In the genomic region with DNA sequence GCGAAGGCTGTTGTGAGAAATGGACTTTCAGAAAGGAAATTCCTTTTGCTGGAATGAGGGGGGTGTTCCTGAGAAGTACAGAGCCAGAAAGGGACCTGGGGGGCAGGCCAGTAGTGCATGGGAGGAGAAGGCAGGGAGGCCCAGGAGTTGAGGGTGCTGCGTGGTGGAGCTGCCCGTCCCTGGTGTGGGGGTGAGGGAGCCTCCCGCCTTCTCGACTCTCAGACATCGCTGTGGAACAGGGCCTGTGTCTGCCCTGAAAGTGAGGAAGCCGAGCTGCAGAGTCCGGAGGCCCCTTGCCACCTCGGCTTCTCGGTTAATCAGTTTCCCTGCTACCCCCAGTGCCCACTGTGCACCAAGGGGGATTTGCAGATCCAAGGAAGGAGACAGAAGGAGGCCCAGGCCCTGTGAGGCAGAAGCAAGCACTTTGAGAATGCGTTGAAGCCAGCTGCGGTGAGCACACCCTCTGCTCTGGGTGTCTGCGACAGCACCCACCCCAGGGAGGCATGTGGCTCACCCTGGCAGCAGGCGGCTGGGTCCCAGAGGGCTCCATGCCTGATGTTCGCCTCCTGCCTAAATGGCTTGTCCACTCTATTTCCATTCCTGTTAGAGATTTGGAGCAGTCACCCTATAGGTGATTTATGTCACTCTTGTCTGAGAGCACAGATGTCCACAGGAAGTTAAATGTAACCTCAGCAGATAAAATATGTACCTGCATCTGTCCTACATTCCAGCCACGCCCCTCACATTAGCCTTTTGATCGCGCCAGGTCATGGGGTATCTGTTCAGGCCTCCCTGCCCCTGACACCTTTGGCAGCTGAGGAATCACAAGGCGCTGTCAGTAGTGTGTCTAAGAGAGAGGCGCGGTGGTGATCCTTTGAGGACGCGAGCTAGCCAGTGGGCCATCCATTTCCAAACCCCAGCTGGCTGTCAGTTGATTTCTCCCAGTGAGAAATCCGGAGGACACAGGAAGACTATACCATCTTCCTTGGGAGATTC, we compare ENCODE assay signal across 8 cellular contexts. TPM values are rescaled to one million over a fixed set of nuclear protein-coding genes. Genes with fewer than 3 reads are reported as not detected.
DNase-seq lines count a peak whose midpoint lies in the region; ATAC-seq, FAIRE-seq and TF ChIP-seq lines count a peak whose summit lies in the region.

No MANE protein-coding gene starts in this region.

- ATAC-seq in K562, result peak; percentile 50

- TF ChIP-seq POLR2A in K562 (conservative IDR thresholded peaks at IDR 0.05), result no peak

- peak; percentile 64 for DNase-seq in HT-29 (ENCODE audit: low spot score)
- peak; percentile 38 to 82 (median 46) for DNase-seq in K562 (ENCODE audit: extremely low read depth in 1 of 4, low spot score in 3 of 4)
- DNase-seq in kidney epithelial cell (ENCODE audit: low read depth), result no peak
- no peak for DNase-seq in BE2C
- DNase-seq in germinal center (ENCODE audit: low spot score), result no peak
- no peak for DNase-seq in DMS153 treated with DMSO at 0.1 percent for 48 hours (lab: John Stamatoyannopoulos, UW; ENCODE audit: unreplicated experiment)
- DNase-seq in occipital lobe (lab: John Stamatoyannopoulos, UW), result no peak

- H3K27me3 ChIP-seq in K562 (ENCODE audit: control insufficient read depth in 2 of 2, insufficient read depth in 2 of 2, low read length in 2 of 2) (no peaks in the 10 kb centered on the region), kidney epithelial cell (ENCODE audit: control insufficient read depth, insufficient read depth, low read length) (no peaks in the 10 kb centered on the region), stomach smooth muscle (ENCODE audit: control insufficient read depth in 1 of 2, insufficient read depth in 2 of 2, low read length in 2 of 2) (no peaks in the 10 kb centered on the region), BE2C (no peaks in the 10 kb centered on the region)

- POLR2A ChIA-PET in K562 (lab: Yijun Ruan, JAX), result interaction anchor here (0.6 to 2.5 kb wide), 10 partner anchors 9 to 144 kb away, joined by 3 to 13 read pairs (median 4); no protein-coding TSS in a partner anchor

- no peak for TF ChIP-seq CTCF in K562 (IDR thresholded peaks at IDR 0.05 in 2 of 3, conservative IDR thresholded peaks at IDR 0.05 in 1 of 3; ENCODE audit: insufficient read depth in 2 of 3, low read depth in 1 of 3, low read length in 3 of 3)
- TF ChIP-seq CTCF in kidney epithelial cell (IDR thresholded peaks at IDR 0.05; ENCODE audit: insufficient read depth, low read length, poor library complexity, severe bottlenecking), result no peak
- no peak for TF ChIP-seq CTCF in BE2C (IDR thresholded peaks at IDR 0.05; ENCODE audit: low read depth, low read length)

- peak; percentile 45; the same call in 1 of the 2 replicates for TF ChIP-seq EP300 in K562 (IDR thresholded peaks at IDR 0.05; ENCODE audit: low read length)

- H3K4me3 ChIP-seq in K562 (peak overlapping the region; percentile 49), kidney epithelial cell (ENCODE audit: low read depth, low read length) (peak overlapping the region; percentile 50), stomach smooth muscle (ENCODE audit: low read length in 2 of 2) (peak overlapping the region; percentile 80 to 82), BE2C (ENCODE audit: low read depth, low read length) (no peak overlapping the region)

- no TSS peak for BruUV-seq in K562 (replicated peaks; lab: Mats Ljungman, UMichigan)

- intact Hi-C loops in K562 (cut with micrococcal nuclease), result loop anchor here (2.0 kb wide), 1 partner anchor 32 kb away; a partner anchor contains a TSS

- peaks cover 64 to 77% of the 10 kb centered on the region in 2 experiments for H3K4me1 ChIP-seq in K562 (replicated peaks in 1 of 2; ENCODE audit: control insufficient read depth in 2 of 2, insufficient read depth in 2 of 2, low read length in 2 of 2)
- H3K4me1 ChIP-seq in stomach smooth muscle (ENCODE audit: control insufficient read depth, insufficient read depth, low read length), result peaks cover 52% of the 10 kb centered on the region
- peaks cover 41% of the 10 kb centered on the region for H3K4me1 ChIP-seq in BE2C

- H2AFZ ChIP-seq in K562 (ENCODE audit: low read depth, low read length), result no peak overlapping the region

- TF ChIP-seq RAD21 in K562 (CRISPR knock-in tag; conservative IDR thresholded peaks at IDR 0.05 in 1 of 2, IDR thresholded peaks at IDR 0.05 in 1 of 2), result no peak; a peak in 1 of 4 replicates

- H3K9me3 ChIP-seq in K562 (replicated peaks; ENCODE audit: control insufficient read depth, insufficient read depth, low read depth, low read length) (no peaks in the 10 kb centered on the region), stomach smooth muscle (ENCODE audit: control insufficient read depth in 2 of 2, low read length in 2 of 2) (no peaks in the 10 kb centered on the region), BE2C (no peaks in the 10 kb centered on the region)

- H3K79me2 ChIP-seq in K562 (ENCODE audit: control insufficient read depth, insufficient read depth, low read length), result peaks cover 76% of the 10 kb centered on the region

- peak overlapping the region; percentile 89 for H3K27ac ChIP-seq in K562 (ENCODE audit: extremely low read depth, low read depth, low read length)
- peak overlapping the region; percentile 95 for H3K27ac ChIP-seq in stomach smooth muscle (ENCODE audit: low read length)

- CTCF ChIA-PET in K562 (lab: Yijun Ruan, JAX; ENCODE audit: low intra/inter-chr PET ratio), result interaction anchor here (0.7 kb wide), 1 partner anchor 96 kb away, joined by 3 read pairs; no protein-coding TSS in a partner anchor

- H3K4me2 ChIP-seq in K562 (ENCODE audit: insufficient read depth, low read length), result peak overlapping the region; percentile 87

- H3K9me1 ChIP-seq in K562 (ENCODE audit: control insufficient read depth, insufficient read depth, low read length), result no peaks in the 10 kb centered on the region

- H3K9ac ChIP-seq in K562 (ENCODE audit: insufficient read depth in 1 of 2, low read depth in 2 of 2, low read length in 2 of 2) (peak overlapping the region; percentile 69 to 94), stomach smooth muscle (ENCODE audit: low read length in 2 of 2) (peak overlapping the region; percentile 83 to 85)

- H3K36me3 ChIP-seq in K562 (ENCODE audit: control insufficient read depth, insufficient read depth, low read length), result peaks cover 87% of the 10 kb centered on the region
- H3K36me3 ChIP-seq in kidney epithelial cell (ENCODE audit: control insufficient read depth, insufficient read depth, low read length), result peaks cover 8% of the 10 kb centered on the region
- H3K36me3 ChIP-seq in stomach smooth muscle (ENCODE audit: control insufficient read depth in 2 of 2, insufficient read depth in 2 of 2, low read length in 2 of 2), result peaks cover 28 to 29% of the 10 kb centered on the region in 2 donors
- H3K36me3 ChIP-seq in BE2C, result peaks cover 32% of the 10 kb centered on the region

- H4K20me1 ChIP-seq in K562 (replicated peaks; ENCODE audit: control insufficient read depth, insufficient read depth, low read length), result 0 out of 2 replicates have a peak, but pooled peaks cover 10% of the 10 kb centered on the region

- FAIRE-seq in K562 (lab: Jason Lieb, UNC), result peak; percentile 57

- WGBS in K562 (ENCODE audit: insufficient coverage, low coverage, missing lambda C conversion rate), result 7% methylated on average over 24 of the region's 24 CpGs

- in situ Hi-C loops in K562 (cut with MboI), result no loop called here

RNA-seq across cellular contexts. Expression of a gene that starts 28.3 kb away (rescaled TPM):
- total RNA-seq in HT-29 (2014; rRNA removed; shearing (Covaris generic)), result 365 and 392 TPM in 2 replicates
- 91.2 and 285 TPM in 2 replicates for total RNA-seq in K562 (2011; cell fraction: chromatin; rRNA removed; ENCODE audit: low replicate concordance)
- total RNA-seq in K562 (2011; cell fraction: nucleolus; rRNA removed), result 223 and 287 TPM in 2 replicates
- 132 and 134 TPM in 2 replicates for total RNA-seq in K562 (2011; cell fraction: nucleoplasm; rRNA removed)
- total RNA-seq in K562 (2014; rRNA removed) (196 and 257 TPM in 2 replicates), K562 (2014; rRNA removed; fragmentation: Illumina TruSeq; extraction: Trizol) (34.3 and 50.3 TPM in 2 replicates), K562 (2015; rRNA removed; fragmentation: Illumina TruSeq; extraction: Trizol) (98.9 and 102 TPM in 2 replicates), K562 (2021) (135 and 137 TPM in 2 replicates), kidney epithelial cell (81.2 and 98.4 TPM in 2 replicates), occipital lobe (39.5 TPM)
- polyA plus RNA-seq in K562 (2011; rRNA removed) (90.1 and 106 TPM in 2 replicates), K562 (2014; fragmentation: Illumina TruSeq; extraction: Trizol) (89.2 and 128 TPM in 2 replicates), K562 (2014; fragmentation: Nextera tagmentation; extraction: Ambion mirVana) (1 to 10 TPM; 2.4 to 6.2 TPM), K562 (2014; rRNA removed) (128 and 149 TPM in 2 replicates)
- polyA plus RNA-seq in K562 (2011; cell fraction: cytosol; rRNA removed), result 92.2 and 177 TPM in 2 replicates
- 244 and 370 TPM in 2 replicates for polyA plus RNA-seq in K562 (2011; cell fraction: nucleus; rRNA removed)
- 94.0 and 96.2 TPM in 2 replicates for polyA plus RNA-seq in K562 (2012)
- 49.5 and 74.8 TPM in 2 replicates for polyA minus RNA-seq in K562 (2011; rRNA and poly(A)+ RNA removed)
- polyA minus RNA-seq in K562 (2011; cell fraction: cytosol; rRNA and poly(A)+ RNA removed), result 57.2 and 75.5 TPM in 2 replicates
- polyA minus RNA-seq in K562 (2011; cell fraction: nucleus; rRNA and poly(A)+ RNA removed), result 73.1 and 77.3 TPM in 2 replicates
- polyA plus RNA-seq in BE2C (2012; ENCODE audit: insufficient read depth, insufficient read length, low read depth), result 511 TPM

RNA-seq across cellular contexts. Expression of a gene that starts 31.2 kb away (rescaled TPM):
- total RNA-seq in HT-29 (2014; rRNA removed; shearing (Covaris generic)), result 88.1 and 94.8 TPM in 2 replicates
- total RNA-seq in K562 (2011; cell fraction: chromatin; rRNA removed; ENCODE audit: low replicate concordance), result 56.5 and 74.4 TPM in 2 replicates
- total RNA-seq in K562 (2011; cell fraction: nucleolus; rRNA removed), result 41.5 and 42.5 TPM in 2 replicates
- total RNA-seq in K562 (2011; cell fraction: nucleoplasm; rRNA removed), result 26.8 and 33.4 TPM in 2 replicates
- total RNA-seq in K562 (2014; rRNA removed) (35.9 and 39.5 TPM in 2 replicates), K562 (2014; rRNA removed; fragmentation: Illumina TruSeq; extraction: Trizol) (19.0 and 19.3 TPM in 2 replicates), K562 (2015; rRNA removed; fragmentation: Illumina TruSeq; extraction: Trizol) (23.2 and 25.1 TPM in 2 replicates), K562 (2021) (30.1 and 30.7 TPM in 2 replicates), kidney epithelial cell (22.8 and 24.5 TPM in 2 replicates), occipital lobe (36.0 TPM)
- polyA plus RNA-seq in K562 (2011; rRNA removed) (21.7 and 26.7 TPM in 2 replicates), K562 (2014; fragmentation: Illumina TruSeq; extraction: Trizol) (18.7 and 25.2 TPM in 2 replicates), K562 (2014; fragmentation: Nextera tagmentation; extraction: Ambion mirVana) (under 1 TPM; 0.07 to 0.10 TPM), K562 (2014; rRNA removed) (27.2 and 31.0 TPM in 2 replicates)
- polyA plus RNA-seq in K562 (2011; cell fraction: cytosol; rRNA removed), result 20.4 and 25.8 TPM in 2 replicates
- polyA plus RNA-seq in K562 (2011; cell fraction: nucleus; rRNA removed), result 29.9 and 44.4 TPM in 2 replicates
- 20.5 and 23.5 TPM in 2 replicates for polyA plus RNA-seq in K562 (2012)
- polyA minus RNA-seq in K562 (2011; rRNA and poly(A)+ RNA removed), result 21.0 and 28.2 TPM in 2 replicates
- polyA minus RNA-seq in K562 (2011; cell fraction: cytosol; rRNA and poly(A)+ RNA removed), result 14.7 and 16.8 TPM in 2 replicates
- polyA minus RNA-seq in K562 (2011; cell fraction: nucleus; rRNA and poly(A)+ RNA removed), result 14.8 and 20.9 TPM in 2 replicates
- 23.7 TPM for polyA plus RNA-seq in BE2C (2012; ENCODE audit: insufficient read depth, insufficient read length, low read depth)

RNA-seq across cellular contexts. Expression of a gene that starts 32.1 kb away (rescaled TPM):
- 17.3 and 17.9 TPM in 2 replicates for total RNA-seq in HT-29 (2014; rRNA removed; shearing (Covaris generic))
- 14.2 and 31.0 TPM in 2 replicates for total RNA-seq in K562 (2011; cell fraction: chromatin; rRNA removed; ENCODE audit: low replicate concordance)
- 27.1 and 29.7 TPM in 2 replicates for total RNA-seq in K562 (2011; cell fraction: nucleolus; rRNA removed)
- total RNA-seq in K562 (2011; cell fraction: nucleoplasm; rRNA removed), result 19.1 and 19.8 TPM in 2 replicates
- 21.3 and 27.6 TPM in 2 replicates for total RNA-seq in K562 (2014; rRNA removed)
- 15.8 and 16.2 TPM in 2 replicates for total RNA-seq in K562 (2014; rRNA removed; fragmentation: Illumina TruSeq; extraction: Trizol)
- 15.9 and 17.4 TPM in 2 replicates for total RNA-seq in K562 (2015; rRNA removed; fragmentation: Illumina TruSeq; extraction: Trizol)
- total RNA-seq in K562 (2021), result 23.1 and 26.6 TPM in 2 replicates
- 17.2 and 21.5 TPM in 2 replicates for polyA plus RNA-seq in K562 (2011; rRNA removed)
- 24.4 and 26.5 TPM in 2 replicates for polyA plus RNA-seq in K562 (2011; cell fraction: cytosol; rRNA removed)
- 17.1 and 20.0 TPM in 2 replicates for polyA plus RNA-seq in K562 (2011; cell fraction: nucleus; rRNA removed)
- polyA plus RNA-seq in K562 (2012), result 16.5 and 19.9 TPM in 2 replicates
- 16.3 and 16.9 TPM in 2 replicates for polyA plus RNA-seq in K562 (2014; fragmentation: Illumina TruSeq; extraction: Trizol)
- polyA plus RNA-seq in K562 (2014; fragmentation: Nextera tagmentation; extraction: Ambion mirVana), result 1 to 10 TPM; 4.8 to 5.3 TPM
- 17.7 and 17.8 TPM in 2 replicates for polyA plus RNA-seq in K562 (2014; rRNA removed)
- polyA minus RNA-seq in K562 (2011; rRNA and poly(A)+ RNA removed), result 14.9 and 19.6 TPM in 2 replicates
- polyA minus RNA-seq in K562 (2011; cell fraction: cytosol; rRNA and poly(A)+ RNA removed), result 14.2 and 26.5 TPM in 2 replicates
- polyA minus RNA-seq in K562 (2011; cell fraction: nucleus; rRNA and poly(A)+ RNA removed), result 6.3 and 7.7 TPM in 2 replicates
- 13.6 and 14.2 TPM in 2 replicates for total RNA-seq in kidney epithelial cell
- 10.3 TPM for polyA plus RNA-seq in BE2C (2012; ENCODE audit: insufficient read depth, insufficient read length, low read depth)
- 6.4 TPM for total RNA-seq in occipital lobe

RNA-seq across cellular contexts. Expression of a gene that starts 50.0 kb away (rescaled TPM):
- 221 and 241 TPM in 2 replicates for total RNA-seq in HT-29 (2014; rRNA removed; shearing (Covaris generic))
- 0.58 and 2.0 TPM in 2 replicates for total RNA-seq in K562 (2011; cell fraction: chromatin; rRNA removed; ENCODE audit: low replicate concordance)
- 1.1 and 1.3 TPM in 2 replicates for total RNA-seq in K562 (2011; cell fraction: nucleolus; rRNA removed)
- total RNA-seq in K562 (2011; cell fraction: nucleoplasm; rRNA removed), result 1.7 TPM in 1 of 2 replicates, not detected in the other
- 0.20 and 0.54 TPM in 2 replicates for total RNA-seq in K562 (2014; rRNA removed)
- total RNA-seq in K562 (2014; rRNA removed; fragmentation: Illumina TruSeq; extraction: Trizol), result 0.47 TPM in 1 of 2 replicates, not detected in the other
- total RNA-seq in K562 (2015; rRNA removed; fragmentation: Illumina TruSeq; extraction: Trizol), result not detected in 2 replicates
- 0.40 and 0.72 TPM in 2 replicates for total RNA-seq in K562 (2021)
- polyA plus RNA-seq in K562 (2011; rRNA removed), result 0.60 and 1.2 TPM in 2 replicates
- polyA plus RNA-seq in K562 (2011; cell fraction: cytosol; rRNA removed), result 0.40 and 0.69 TPM in 2 replicates
- 3.3 and 4.8 TPM in 2 replicates for polyA plus RNA-seq in K562 (2011; cell fraction: nucleus; rRNA removed)
- polyA plus RNA-seq in K562 (2012), result 0.16 and 0.37 TPM in 2 replicates
- polyA plus RNA-seq in K562 (2014; fragmentation: Illumina TruSeq; extraction: Trizol), result 0.22 and 1.0 TPM in 2 replicates
- under 1 TPM; 0.10 to 0.11 TPM for polyA plus RNA-seq in K562 (2014; fragmentation: Nextera tagmentation; extraction: Ambion mirVana)
- 0.21 and 0.65 TPM in 2 replicates for polyA plus RNA-seq in K562 (2014; rRNA removed)
- 1.2 and 1.4 TPM in 2 replicates for polyA minus RNA-seq in K562 (2011; rRNA and poly(A)+ RNA removed)
- polyA minus RNA-seq in K562 (2011; cell fraction: cytosol; rRNA and poly(A)+ RNA removed), result not detected in 2 replicates
- polyA minus RNA-seq in K562 (2011; cell fraction: nucleus; rRNA and poly(A)+ RNA removed), result not detected in 2 replicates
- 233 and 283 TPM in 2 replicates for total RNA-seq in kidney epithelial cell
- not detected for polyA plus RNA-seq in BE2C (2012; ENCODE audit: insufficient read depth, insufficient read length, low read depth)
- not detected for total RNA-seq in occipital lobe

Comparison
In these comparisons a context has a peak if more than half of its experiments do, and no peak if none do; other contexts are left out.
1. DNase-seq: peak in HT-29 (single experiment) and K562 (4 of 4); none in kidney epithelial cell (single experiment), BE2C (single experiment), germinal center (single experiment), DMS153 treated with DMSO at 0.1 percent for 48 hours (single experiment) and occipital lobe (single experiment).